8 cellular contexts compared by ENCODE assay signal in genomic region chr22:30970356-30970746, GRCh38. TPM values are rescaled to one million over a fixed set of nuclear protein-coding genes. Genes with fewer than 3 reads are reported as not detected.
DNase-seq lines count a peak whose midpoint lies in the region; ATAC-seq and TF ChIP-seq lines count a peak whose summit lies in the region.

No MANE protein-coding gene starts in this region.

- H3K9me3 ChIP-seq in left lung (peaks cover 0 to 7% of the 10 kb centered on the region in 2 donors), thoracic aorta (peaks cover 53% of the 10 kb centered on the region)

- no peak for TF ChIP-seq CTCF in left lung (IDR thresholded peaks at IDR 0.05)
- no peak for TF ChIP-seq CTCF in thoracic aorta (IDR thresholded peaks at IDR 0.05)

- H3K4me3 ChIP-seq in left lung (peak overlapping the region; percentile 80), thoracic aorta (peak overlapping the region; percentile 95)

- H3K4me1 Mint-ChIP-seq in activated CD4-positive, alpha-beta T cell treated with anti-CD3 and anti-CD28 coated beads, Interleukin-2, amount 10 ng/mL, durations not matched to agents 7 days and 5 days = peaks cover 57% of the 10 kb centered on the region
- H3K4me1 Mint-ChIP-seq in activated naive CD8-positive, alpha-beta T cell treated with anti-CD3 and anti-CD28 coated beads for 36 hours = peaks cover 33% of the 10 kb centered on the region

- H3K4me3 Mint-ChIP-seq in activated CD4-positive, alpha-beta T cell treated with anti-CD3 and anti-CD28 coated beads, Interleukin-2, amount 10 ng/mL, durations not matched to agents 7 days and 5 days = peak overlapping the region; percentile 91
- H3K4me3 Mint-ChIP-seq in activated naive CD8-positive, alpha-beta T cell treated with anti-CD3 and anti-CD28 coated beads for 36 hours = peak overlapping the region; percentile 85

- intact Hi-C loops in left lung (cut with DNase I) = loop anchor here in 1 of 2 donors (10.0 kb wide), 1 partner anchor 64 kb away; no protein-coding TSS in a partner anchor

- ATAC-seq in left lung = no peak
- ATAC-seq in thoracic aorta (ENCODE audit: insufficient number of reproducible peaks, low FRiP score, low read depth) = no peak
- ATAC-seq in activated CD4-positive, CD25-positive, alpha-beta regulatory T cell treated with anti-CD3 and anti-CD28 coated beads, Interleukin-2, amount 50 U/mL, for 24 hours = no peak
- no peak for ATAC-seq in GM21526 (IDR thresholded peaks at IDR 0.05; ENCODE audit: low FRiP score, unreplicated experiment)

- DNase-seq in activated CD4-positive, alpha-beta T cell treated with anti-CD3 and anti-CD28 coated beads, Interleukin-2, amount 10 ng/mL, durations not matched to agents 7 days and 5 days = no peak
- DNase-seq in activated CD4-positive, alpha-beta T cell treated with anti-CD3 and anti-CD28 coated beads, Interleukin-2, amount 50 U/mL, for 4 hours = no peak
- DNase-seq in activated naive CD8-positive, alpha-beta T cell treated with anti-CD3 and anti-CD28 coated beads for 36 hours = no peak
- DNase-seq in left lung = no peak
- no peak for DNase-seq in thoracic aorta (ENCODE audit: low spot score)
- DNase-seq in NCI-H1930 (lab: John Stamatoyannopoulos, UW) = no peak

- H3K4me1 ChIP-seq in left lung = peaks cover 28 to 33% of the 10 kb centered on the region in 2 donors
- H3K4me1 ChIP-seq in thoracic aorta (ENCODE audit: control insufficient read depth in 1 of 2, low read depth in 2 of 2) = peaks cover 13 to 36% of the 10 kb centered on the region in 2 donors

- H3K36me3 Mint-ChIP-seq in activated CD4-positive, alpha-beta T cell treated with anti-CD3 and anti-CD28 coated beads, Interleukin-2, amount 10 ng/mL, durations not matched to agents 7 days and 5 days (ENCODE audit: low read depth) = peaks cover 86% of the 10 kb centered on the region
- peaks cover 91% of the 10 kb centered on the region for H3K36me3 Mint-ChIP-seq in activated naive CD8-positive, alpha-beta T cell treated with anti-CD3 and anti-CD28 coated beads for 36 hours

- H3K36me3 ChIP-seq in left lung = peaks cover 0 to 43% of the 10 kb centered on the region in 2 donors
- peaks cover 48% of the 10 kb centered on the region for H3K36me3 ChIP-seq in thoracic aorta

- H3K9me3 Mint-ChIP-seq in activated CD4-positive, alpha-beta T cell treated with anti-CD3 and anti-CD28 coated beads, Interleukin-2, amount 10 ng/mL, durations not matched to agents 7 days and 5 days = peaks cover 54% of the 10 kb centered on the region
- peaks cover 58% of the 10 kb centered on the region for H3K9me3 Mint-ChIP-seq in activated naive CD8-positive, alpha-beta T cell treated with anti-CD3 and anti-CD28 coated beads for 36 hours

- H3K27ac ChIP-seq in left lung (peak overlapping the region in 1 of 2 donors; percentile 96), thoracic aorta (peak overlapping the region; percentile 94 to 97)

- H3K27me3 ChIP-seq in left lung (no peaks in the 10 kb centered on the region), thoracic aorta (replicated peaks; ENCODE audit: insufficient read depth) (no peaks in the 10 kb centered on the region)

- peak overlapping the region; percentile 98 for H3K27ac Mint-ChIP-seq in activated CD4-positive, alpha-beta T cell treated with anti-CD3 and anti-CD28 coated beads, Interleukin-2, amount 10 ng/mL, durations not matched to agents 7 days and 5 days
- peak overlapping the region; percentile 97 for H3K27ac Mint-ChIP-seq in activated naive CD8-positive, alpha-beta T cell treated with anti-CD3 and anti-CD28 coated beads for 36 hours

- no peaks in the 10 kb centered on the region for H3K27me3 Mint-ChIP-seq in activated CD4-positive, alpha-beta T cell treated with anti-CD3 and anti-CD28 coated beads, Interleukin-2, amount 10 ng/mL, durations not matched to agents 7 days and 5 days
- no peaks in the 10 kb centered on the region for H3K27me3 Mint-ChIP-seq in activated naive CD8-positive, alpha-beta T cell treated with anti-CD3 and anti-CD28 coated beads for 36 hours

- POLR2A ChIA-PET in activated CD4-positive, alpha-beta T cell treated with anti-CD3 and anti-CD28 coated beads, Interleukin-2, amount 10 ng/mL, durations not matched to agents 7 days and 5 days (lab: Charles Lee) = no interaction called here

- CTCF ChIA-PET in activated CD4-positive, alpha-beta T cell treated with anti-CD3 and anti-CD28 coated beads, Interleukin-2, amount 10 ng/mL, durations not matched to agents 7 days and 5 days (lab: Charles Lee) = interaction anchor here (1.1 to 2.4 kb wide), 3 partner anchors 18 to 302 kb away, joined by 3 to 14 read pairs (median 5); no protein-coding TSS in a partner anchor

RNA-seq across cellular contexts. Expression of gene TUG1, which starts 1.3 kb away (rescaled TPM):
- total RNA-seq in activated CD4-positive, alpha-beta T cell treated with anti-CD3 and anti-CD28 coated beads, Interleukin-2, amount 10 ng/mL, durations not matched to agents 7 days and 5 days = 10 to 100 TPM; 84.8 to 98.2 TPM
- total RNA-seq in activated naive CD8-positive, alpha-beta T cell treated with anti-CD3 and anti-CD28 coated beads for 36 hours = 10 to 100 TPM; 45.6 to 47.4 TPM
- total RNA-seq in left lung = 10 to 100 TPM; 56.4 to 78.0 TPM
- total RNA-seq in thoracic aorta = 100 to 1,000 TPM in 1 of 2 donors, 10 to 100 TPM in 1; 69.0 to 109 TPM

RNA-seq across cellular contexts. Expression of gene MORC2, which starts 1.8 kb away (rescaled TPM):
- 10 to 100 TPM; 39.2 to 49.4 TPM for total RNA-seq in activated CD4-positive, alpha-beta T cell treated with anti-CD3 and anti-CD28 coated beads, Interleukin-2, amount 10 ng/mL, durations not matched to agents 7 days and 5 days
- 10 to 100 TPM; 24.9 to 25.7 TPM for total RNA-seq in activated naive CD8-positive, alpha-beta T cell treated with anti-CD3 and anti-CD28 coated beads for 36 hours
- total RNA-seq in left lung (10 to 100 TPM; 24.7 to 29.8 TPM), thoracic aorta (10 to 100 TPM; 16.7 to 27.5 TPM)
